Comparison of ENCODE assay signal across 1 cellular context in the genomic region with DNA sequence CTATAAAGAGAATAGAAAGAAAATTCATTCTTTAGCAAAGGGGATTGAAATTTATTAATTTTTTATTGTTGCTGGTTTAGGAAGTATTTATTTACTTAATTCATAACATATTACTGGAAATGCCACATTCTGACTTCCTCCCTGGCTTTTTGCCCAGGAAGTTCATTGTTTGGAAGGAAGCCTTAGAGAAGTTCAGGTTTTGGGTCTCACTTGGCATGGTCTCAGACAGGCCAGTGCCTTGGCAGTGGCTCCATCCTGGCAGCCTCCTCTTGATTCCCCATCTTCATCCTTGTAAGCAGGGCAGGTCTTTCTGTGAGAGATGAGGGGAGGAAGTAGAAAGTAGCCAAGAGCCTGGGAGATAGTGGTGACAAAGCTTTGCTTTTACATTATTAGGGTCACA.
TF ChIP-seq lines count a peak whose summit lies in the region.

No MANE protein-coding gene starts in this region.

TF ChIP-seq in IMR-90, 13 proteins besides CTCF, POLR2A, EP300 and RAD21:
- TF ChIP-seq CEBPB (IDR thresholded peaks at IDR 0.05; ENCODE audit: low read depth, low read length) (no peak), RFX5 (IDR thresholded peaks at IDR 0.05; ENCODE audit: low read depth, low read length) (no peak), MAFK (IDR thresholded peaks at IDR 0.05; ENCODE audit: low read depth, low read length) (no peak), CHD1 (IDR thresholded peaks at IDR 0.05; ENCODE audit: low read depth, low read length) (no peak), MXI1 (IDR thresholded peaks at IDR 0.05; ENCODE audit: borderline replicate concordance, low read depth, low read length) (no peak)
- TF ChIP-seq, protein P1, sequence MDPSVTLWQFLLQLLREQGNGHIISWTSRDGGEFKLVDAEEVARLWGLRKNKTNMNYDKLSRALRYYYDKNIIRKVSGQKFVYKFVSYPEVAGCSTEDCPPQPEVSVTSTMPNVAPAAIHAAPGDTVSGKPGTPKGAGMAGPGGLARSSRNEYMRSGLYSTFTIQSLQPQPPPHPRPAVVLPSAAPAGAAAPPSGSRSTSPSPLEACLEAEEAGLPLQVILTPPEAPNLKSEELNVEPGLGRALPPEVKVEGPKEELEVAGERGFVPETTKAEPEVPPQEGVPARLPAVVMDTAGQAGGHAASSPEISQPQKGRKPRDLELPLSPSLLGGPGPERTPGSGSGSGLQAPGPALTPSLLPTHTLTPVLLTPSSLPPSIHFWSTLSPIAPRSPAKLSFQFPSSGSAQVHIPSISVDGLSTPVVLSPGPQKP (IDR thresholded peaks at IDR 0.05; ENCODE audit: borderline replicate concordance, low read depth, low read length) = no peak
